8 cellular contexts compared by ENCODE assay signal in the genomic region with DNA sequence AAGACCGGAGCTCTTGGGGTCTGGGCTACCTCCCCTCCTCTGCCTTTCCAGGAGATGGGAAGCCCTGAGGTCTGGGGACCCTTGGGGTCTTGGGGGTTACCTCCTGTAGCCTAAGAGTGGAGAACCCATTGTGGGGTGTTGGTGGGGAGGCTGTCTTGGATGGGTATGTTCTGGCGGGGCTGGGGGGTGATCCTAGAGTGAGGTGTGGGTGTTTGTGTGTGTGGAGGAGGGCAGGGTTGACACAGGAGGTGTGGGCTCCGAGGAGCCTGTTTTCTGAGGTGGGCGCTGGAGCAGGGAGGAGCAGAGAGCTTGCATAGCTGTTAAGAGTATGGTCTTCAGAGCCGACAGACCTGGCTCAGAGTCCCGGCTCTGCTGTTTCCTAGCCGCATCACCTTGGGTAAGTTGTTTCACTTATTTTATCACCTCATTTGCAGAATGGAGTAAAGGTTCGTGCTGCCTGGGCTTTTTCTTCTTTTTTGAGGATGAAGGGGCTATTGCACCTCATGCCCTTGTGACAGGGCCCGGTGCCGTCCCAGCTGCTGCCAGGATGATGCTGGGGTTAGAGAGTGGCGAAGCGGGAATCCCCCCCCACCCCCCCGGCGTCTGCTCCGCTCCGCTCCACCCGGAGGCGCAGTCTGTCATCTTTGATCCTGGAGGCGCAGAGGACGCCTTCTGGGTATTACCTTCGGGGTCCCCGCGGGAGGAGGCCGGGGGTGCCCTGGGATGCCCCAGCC. TPM values are rescaled to one million over a fixed set of nuclear protein-coding genes. Genes with fewer than 3 reads are reported as not detected.
A peak's percentile ranks its signal among the peaks of the same experiment; 100 is the strongest.
DNase-seq lines count a peak whose midpoint lies in the region; ATAC-seq and TF ChIP-seq lines count a peak whose summit lies in the region.

No MANE protein-coding gene starts in this region.

- TF ChIP-seq POLR2A in esophagus muscularis mucosa (IDR thresholded peaks at IDR 0.05; ENCODE audit: low read depth) (no peak), gastrocnemius medialis (IDR thresholded peaks at IDR 0.05) (no peak)

- ATAC-seq in GM18498 (IDR thresholded peaks at IDR 0.05; ENCODE audit: unreplicated experiment) (peak; percentile 50), GM21723 (IDR thresholded peaks at IDR 0.05; ENCODE audit: unreplicated experiment) (peak; percentile 37), gastrocnemius medialis (peak; percentile 48 to 51)

- TF ChIP-seq EP300 in esophagus muscularis mucosa (IDR thresholded peaks at IDR 0.05) = no peak

- H3K9me3 ChIP-seq in esophagus muscularis mucosa (no peaks in the 10 kb centered on the region), gastrocnemius medialis (no peaks in the 10 kb centered on the region)

- H3K27me3 ChIP-seq in esophagus muscularis mucosa (no peaks in the 10 kb centered on the region), gastrocnemius medialis (no peaks in the 10 kb centered on the region)

- DNase-seq in NCI-H526 treated with DMSO at 0.1 percent for 48 hours (lab: John Stamatoyannopoulos, UW) = peak; percentile 13
- DNase-seq in esophagus muscularis mucosa (ENCODE audit: extremely low spot score) = no peak
- DNase-seq in gastrocnemius medialis = no peak
- DNase-seq in iPS-NIHi7 (ENCODE audit: extremely low spot score) = no peak
- no peak for DNase-seq in NCI-H1930 (lab: John Stamatoyannopoulos, UW)
- DNase-seq in stimulated activated CD4-positive, alpha-beta T cell treated with anti-CD3 and anti-CD28 coated beads, Interleukin-2, amount 100 ng/mL, for 48 hours = no peak

- 19% methylated on average over 13 of the region's 24 CpGs for WGBS in esophagus muscularis mucosa

- H3K36me3 ChIP-seq in esophagus muscularis mucosa (peaks cover 0 to 4% (median 0%) of the 10 kb centered on the region in 4 donors), gastrocnemius medialis (no peaks in the 10 kb centered on the region)

- in situ Hi-C loops in gastrocnemius medialis (cut with MboI; ENCODE audit: low sequenced_read_pairs in 4 of 4) = no loop called here

- intact Hi-C loops in esophagus muscularis mucosa (cut with DNase I) (loop anchor here (5.0 kb wide), 1 partner anchor 75 kb away; a partner anchor contains a TSS), gastrocnemius medialis (cut with DNase I; ENCODE audit: low total_unique reads) (loop anchor here (1.0 to 10.0 kb wide), 4 partner anchors 14 to 170 kb away; a partner anchor contains a TSS)

- H3K4me1 ChIP-seq in esophagus muscularis mucosa (peaks cover 41 to 70% (median 57%) of the 10 kb centered on the region in 4 donors), gastrocnemius medialis (peaks cover 23 to 26% of the 10 kb centered on the region in 2 donors)

- peak overlapping the region; percentile 60 to 79 (median 62) for H3K4me3 ChIP-seq in esophagus muscularis mucosa
- H3K4me3 ChIP-seq in gastrocnemius medialis = peak overlapping the region; percentile 57 to 87 (median 63)

- no peak for TF ChIP-seq CTCF in esophagus muscularis mucosa (IDR thresholded peaks at IDR 0.05)
- no peak for TF ChIP-seq CTCF in gastrocnemius medialis (IDR thresholded peaks at IDR 0.05 in 4 of 5, conservative IDR thresholded peaks at IDR 0.05 in 1 of 5)

- H3K27ac ChIP-seq in esophagus muscularis mucosa (replicated peaks in 1 of 4) = peak overlapping the region; percentile 59 to 77 (median 72)
- peak overlapping the region in 3 of 4 donors; percentile 14 to 61 (median 31) for H3K27ac ChIP-seq in gastrocnemius medialis

RNA-seq across cellular contexts. Expression of a gene that starts 17.2 kb away (rescaled TPM):
- total RNA-seq in esophagus muscularis mucosa = 1 to 10 TPM; 5.4 to 6.7 (median 6.1) TPM
- 1 to 10 TPM; 2.1 to 3.3 (median 2.9) TPM for total RNA-seq in gastrocnemius medialis
